ENCODE assay signal across 8 cellular contexts in the genomic region with DNA sequence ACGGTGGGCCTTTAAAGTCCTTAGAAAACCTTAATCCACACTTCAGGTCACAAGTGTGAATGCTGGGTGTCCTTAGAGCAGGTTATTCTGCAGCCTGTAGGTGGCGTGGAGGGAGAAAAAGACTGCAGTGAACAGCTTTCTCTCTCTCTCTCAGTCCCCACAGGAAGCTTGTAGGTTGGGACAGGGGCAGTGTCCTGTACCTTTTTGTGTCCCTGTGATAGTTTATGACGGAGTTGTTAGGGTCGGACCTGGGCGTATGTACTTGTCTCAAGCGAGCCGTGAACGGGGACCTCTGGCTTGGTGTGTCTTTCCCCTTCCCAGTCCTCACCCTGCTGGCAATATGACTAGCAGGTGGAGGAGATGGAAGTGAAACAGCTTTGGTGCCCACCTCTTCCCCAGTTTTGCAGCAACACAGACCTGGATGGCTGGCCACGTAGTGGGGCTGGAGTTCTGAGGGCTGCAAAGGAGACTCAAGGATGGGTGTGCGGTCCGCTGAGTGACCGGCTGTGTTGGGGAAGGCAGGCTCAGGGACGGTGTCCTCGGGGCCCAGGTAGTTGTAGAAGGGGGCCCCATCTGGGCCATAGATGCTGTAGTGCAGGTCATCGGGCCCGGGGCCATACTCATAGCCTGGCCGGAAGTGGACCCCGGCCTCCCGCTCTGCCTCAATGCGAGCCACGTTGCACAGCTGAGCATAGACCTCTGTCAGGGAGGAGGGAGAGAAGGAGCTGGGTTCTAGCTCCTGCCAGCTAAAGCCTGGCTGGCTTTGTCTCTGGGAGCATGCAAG. TPM values are rescaled to one million over a fixed set of nuclear protein-coding genes. Genes with fewer than 3 reads are reported as not detected.
DNase-seq lines count a peak whose midpoint lies in the region; ATAC-seq and TF ChIP-seq lines count a peak whose summit lies in the region.

No MANE protein-coding gene starts in this region.

- no peak for TF ChIP-seq EP300 in gastroesophageal sphincter (IDR thresholded peaks at IDR 0.05)

- no peaks in the 10 kb centered on the region for H3F3A ChIP-seq in SU-DHL-6 (ENCODE audit: insufficient read depth)

- H3K9me2 ChIP-seq in SU-DHL-6 (replicated peaks; ENCODE audit: insufficient read depth, low read length), result no peaks in the 10 kb centered on the region

- H3K36me3 ChIP-seq in SU-DHL-6 (ENCODE audit: low read length) (no peaks in the 10 kb centered on the region), gastroesophageal sphincter (peaks cover 0 to 69% of the 10 kb centered on the region in 2 donors), thyroid gland (peaks cover 24 to 42% of the 10 kb centered on the region in 2 donors)

- no peak overlapping the region for H3K27ac ChIP-seq in SU-DHL-6 (ENCODE audit: low read depth, low read length)
- H3K27ac ChIP-seq in gastroesophageal sphincter, result peak overlapping the region in 1 of 4 donors; percentile 20
- peak overlapping the region in 2 of 3 donors; percentile 30 to 63 for H3K27ac ChIP-seq in thyroid gland

- H3K79me2 ChIP-seq in SU-DHL-6 (ENCODE audit: insufficient read depth, low read length), result no peaks in the 10 kb centered on the region

- H3K9ac ChIP-seq in SU-DHL-6 (ENCODE audit: low read length), result no peak overlapping the region

- BruUV-seq in Calu3 (replicated peaks; lab: Mats Ljungman, UMichigan), result no TSS peak

- H3K36me3 Mint-ChIP-seq in Calu3 (ENCODE audit: insufficient read depth, unreplicated experiment), result peaks cover 6% of the 10 kb centered on the region
- no peaks in the 10 kb centered on the region; the same call in 1 of the 2 replicates for H3K36me3 Mint-ChIP-seq in HFFc6 (ENCODE audit: low read depth)

- H3K4me3 ChIP-seq in SU-DHL-6 (ENCODE audit: insufficient read depth, low read length, poor library complexity, severe bottlenecking), result no peak overlapping the region
- no peak overlapping the region for H3K4me3 ChIP-seq in gastroesophageal sphincter
- no peak overlapping the region for H3K4me3 ChIP-seq in thyroid gland (replicated peaks in 1 of 3)

- intact Hi-C loops in Calu3 (cut with micrococcal nuclease; ENCODE audit: unreplicated experiment) (no loop called here), thyroid gland (cut with DNase I) (loop anchor here (5.0 kb wide), 1 partner anchor 210 kb away; a partner anchor contains a TSS)

- H3K4me1 ChIP-seq in gastroesophageal sphincter (peaks cover 0 to 23% (median 5%) of the 10 kb centered on the region in 3 donors), thyroid gland (peaks cover 7 to 9% of the 10 kb centered on the region in 2 donors)

- H3K4me3 Mint-ChIP-seq in Calu3 (ENCODE audit: low read depth, unreplicated experiment) (no peak overlapping the region), HFFc6 (no peak overlapping the region)

- no peak overlapping the region for H3K4me2 ChIP-seq in SU-DHL-6 (ENCODE audit: low read depth, low read length, poor library complexity, severe bottlenecking)

- CTCF ChIA-PET in Calu3 (lab: Charles Lee), result interaction anchor here (0.7 to 3.0 kb wide), 6 partner anchors 9 to 72 kb away, joined by 3 to 15 read pairs (median 4); a partner anchor contains a TSS

- no peaks in the 10 kb centered on the region for H3K9me3 ChIP-seq in SU-DHL-6 (ENCODE audit: insufficient read depth, low read length)
- no peaks in the 10 kb centered on the region for H3K9me3 ChIP-seq in gastroesophageal sphincter
- H3K9me3 ChIP-seq in thyroid gland, result no peaks in the 10 kb centered on the region

- H3K9me3 Mint-ChIP-seq in Calu3 (ENCODE audit: low read depth, unreplicated experiment) (no peaks in the 10 kb centered on the region), HFFc6 (no peaks in the 10 kb centered on the region)

- H3K27me3 Mint-ChIP-seq in Calu3 (ENCODE audit: unreplicated experiment) (peaks cover 10% of the 10 kb centered on the region), HFFc6 (ENCODE audit: insufficient read depth) (peaks cover 2% of the 10 kb centered on the region; the same call in 1 of the 2 replicates)

- TF ChIP-seq POLR2A in gastroesophageal sphincter (IDR thresholded peaks at IDR 0.05) (no peak), thyroid gland (IDR thresholded peaks at IDR 0.05) (no peak)

- DNase-seq in Calu3, result peak; percentile 46
- DNase-seq in HFFc6, result peak; percentile 32
- DNase-seq in thyroid gland, result peak; percentile 47 to 53
- no peak for DNase-seq in activated gamma-delta T cell (lab: John Stamatoyannopoulos, UW)
- DNase-seq in GDM1 (lab: John Stamatoyannopoulos, UW), result no peak

- H3K27ac Mint-ChIP-seq in Calu3 (ENCODE audit: unreplicated experiment) (no peak overlapping the region), HFFc6 (no peak overlapping the region; the same call in 1 of the 2 replicates)

- H2AFZ ChIP-seq in SU-DHL-6 (ENCODE audit: low read depth, low read length, severe bottlenecking), result no peak overlapping the region

- TF ChIP-seq CTCF in Calu3 (IDR thresholded peaks at IDR 0.05; ENCODE audit: unreplicated experiment), result peak; percentile 15
- peak; percentile 69 for TF ChIP-seq CTCF in HFFc6 (IDR thresholded peaks at IDR 0.05)
- TF ChIP-seq CTCF in SU-DHL-6 (IDR thresholded peaks at IDR 0.05; ENCODE audit: insufficient read depth, low read length, poor library complexity, severe bottlenecking), result peak; percentile 56
- TF ChIP-seq CTCF in gastroesophageal sphincter (IDR thresholded peaks at IDR 0.05), result peak in 3 of 4 experiments; percentile 38 to 49 (median 39)
- peak in 4 of 6 experiments; percentile 36 to 52 (median 47) for TF ChIP-seq CTCF in thyroid gland (IDR thresholded peaks at IDR 0.05)

- no peaks in the 10 kb centered on the region for H4K20me1 ChIP-seq in SU-DHL-6 (ENCODE audit: low read depth, low read length)

- ATAC-seq in gastroesophageal sphincter, result peak; percentile 37
- ATAC-seq in GM21717 (IDR thresholded peaks at IDR 0.05; ENCODE audit: unreplicated experiment), result no peak

- H3K27me3 ChIP-seq in SU-DHL-6 (ENCODE audit: low read length) (no peaks in the 10 kb centered on the region), gastroesophageal sphincter (no peaks in the 10 kb centered on the region), thyroid gland (no peaks in the 10 kb centered on the region)

- H3K4me1 Mint-ChIP-seq in Calu3 (ENCODE audit: low read depth, unreplicated experiment) (no peaks in the 10 kb centered on the region), HFFc6 (ENCODE audit: low read depth) (no peaks in the 10 kb centered on the region)

- 62 to 78% methylated on average over 3 to 8 of the region's 21 CpGs for WGBS in gastroesophageal sphincter (ENCODE audit: low coverage in 1 of 2), 2 donors
- 80 to 83% methylated on average over 20 to 21 of the region's 21 CpGs for WGBS in thyroid gland, 2 donors

RNA-seq across cellular contexts. Expression of a gene that starts 8.9 kb away (rescaled TPM):
- 23.7 and 26.9 TPM in 2 replicates for total RNA-seq in Calu3 (2022)
- total RNA-seq in HFFc6 (2021; fragmentation: NEBNext Ultra II Directional; extraction: Animal tissue kit (Norgen Biotek cat#: 25700)), result 10 to 100 TPM; 27.7 to 39.4 (median 30.5) TPM
- 10 to 100 TPM; 10.6 to 16.3 (median 10.9) TPM for total RNA-seq in gastroesophageal sphincter
- 10 to 100 TPM; 24.6 to 54.9 (median 44.2) TPM for total RNA-seq in thyroid gland

RNA-seq across cellular contexts. Expression of a gene that starts 9.3 kb away (rescaled TPM):
- 122 and 142 TPM in 2 replicates for total RNA-seq in Calu3 (2022)
- 10 to 100 TPM; 69.1 to 89.9 (median 78.8) TPM for total RNA-seq in HFFc6 (2021; fragmentation: NEBNext Ultra II Directional; extraction: Animal tissue kit (Norgen Biotek cat#: 25700))
- total RNA-seq in gastroesophageal sphincter, result 100 to 1,000 TPM in 3 of 4 donors, 10 to 100 TPM in 1; 81.9 to 302 (median 227) TPM
- 1,000 to 10,000 TPM in 1 of 4 donors, 100 to 1,000 TPM in 3; 583 to 1,617 (median 793) TPM for total RNA-seq in thyroid gland

Comparison
In these comparisons a context has a peak if more than half of its experiments do, and no peak if none do; other contexts are left out.
1. DNase-seq: peak in Calu3 (single experiment), HFFc6 (single experiment) and thyroid gland (2 of 2); none in activated gamma-delta T cell (single experiment) and GDM1 (single experiment).
2. CTCF ChIP-seq: peak in every context shown above with its lines; median percentile 69 in HFFc6; 56 in SU-DHL-6; 47 in thyroid gland; 39 in gastroesophageal sphincter; 15 in Calu3.